In the genomic region with DNA sequence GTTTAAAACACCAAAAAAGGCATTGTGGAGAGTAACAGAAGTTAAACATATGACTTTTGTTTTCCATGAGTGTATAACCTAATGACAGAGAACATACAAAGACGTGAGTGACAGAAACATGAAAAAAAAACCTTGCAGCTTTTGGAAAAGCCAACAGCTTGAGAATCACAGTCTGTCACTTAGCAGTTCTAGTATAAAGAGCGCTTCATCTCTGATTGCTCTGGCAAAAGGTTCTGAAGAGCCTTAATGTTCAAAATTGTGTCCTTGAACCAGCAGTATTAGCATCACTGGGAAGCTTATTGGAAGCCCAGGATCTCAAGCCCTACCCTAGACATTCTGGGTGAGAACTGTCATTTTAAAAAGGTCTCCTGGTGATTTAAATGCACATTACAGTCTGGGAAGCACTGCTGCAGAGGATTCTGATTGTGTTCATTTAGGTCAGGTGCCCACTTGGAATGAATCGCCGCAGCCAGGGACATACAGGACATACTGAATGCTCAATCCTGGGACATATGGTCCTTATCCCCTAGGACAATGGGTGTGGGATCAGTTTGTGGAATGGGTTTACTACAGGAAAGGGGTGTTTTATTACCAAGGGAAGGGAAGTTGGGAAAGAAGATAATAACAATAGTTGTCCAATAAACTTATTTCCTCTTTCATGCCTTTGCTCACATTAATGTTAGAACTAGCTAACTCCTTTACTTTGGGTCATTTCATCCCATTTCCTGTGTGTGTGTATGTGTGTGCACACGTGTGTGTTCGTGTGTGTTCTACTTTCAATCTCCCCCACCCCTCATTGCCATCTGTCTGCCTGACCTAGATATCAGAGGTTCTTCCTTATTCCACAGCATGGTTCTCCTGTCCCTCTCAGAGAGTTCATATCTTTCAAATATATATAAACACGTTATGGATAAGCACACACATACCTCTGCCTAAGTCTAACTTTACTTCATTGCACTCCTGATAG, we compare ENCODE assay signal across 24 cellular contexts. TPM values are rescaled to one million over a fixed set of nuclear protein-coding genes. Genes with fewer than 3 reads are reported as not detected.
"Had no signal": no experiment of that assay in that cellular context is flagged by ENCODE, and none has a peak within 500 bp of the region (broad histone marks: within the 10 kb centered on the region; RNA-seq: fewer than 3 reads in every experiment).

No MANE protein-coding gene starts in this region.

- H3K27ac ChIP-seq: body of pancreas, colonic mucosa, esophagus squamous epithelium, prostate gland, right lobe of liver, suprapubic skin had no signal

- H3K4me1 ChIP-seq: body of pancreas, colonic mucosa, esophagus squamous epithelium, prostate gland, right lobe of liver, suprapubic skin had no signal

- DNase-seq: activated B cell treated with CpG ODN at 0.5 μM for 24 hours; activated CD4-positive, alpha-beta memory T cell treated with anti-CD3 and anti-CD28 coated beads, Interleukin-2, amount 10 ng/mL, durations not matched to agents 7 days and 5 days; activated CD4-positive, alpha-beta T cell treated with anti-CD3 and anti-CD28 coated beads for 4 hours; activated CD8-positive, alpha-beta memory T cell treated with anti-CD3 and anti-CD28 coated beads, Interleukin-2, amount 10 ng/mL, durations not matched to agents 7 days and 5 days; activated naive CD4-positive, alpha-beta T cell; activated naive CD8-positive, alpha-beta T cell treated with anti-CD3 and anti-CD28 coated beads, Interleukin-2, amount 10 ng/mL, durations not matched to agents 7 days and 5 days; body of pancreas; colonic mucosa; effector CD8-positive, alpha-beta T cell; esophagus squamous epithelium; hippocampal formation; mammary epithelial cell; midbrain; nephron progenitor cell; right lobe of liver; small intestine; stimulated activated CD4-positive, alpha-beta T cell treated with anti-CD3 and anti-CD28 coated beads, Interleukin-15, amount 100 ng/mL, for 24 hours; stimulated activated CD4-positive, alpha-beta T cell treated with anti-CD3 and anti-CD28 coated beads, Interleukin-4, amount 100 ng/mL, for 1 hour; stimulated activated naive CD8-positive, alpha-beta T cell treated with anti-CD3 and anti-CD28 coated beads, Interleukin-15, amount 100 ng/mL, for 72 hours; T-cell; trophoblast cell had no signal

- H3K36me3 ChIP-seq: colonic mucosa, esophagus squamous epithelium, prostate gland, right lobe of liver, suprapubic skin had no signal

- H3K27me3 ChIP-seq: body of pancreas, colonic mucosa, esophagus squamous epithelium, right lobe of liver, suprapubic skin had no signal

- H3K9me3 ChIP-seq: body of pancreas, colonic mucosa, prostate gland, right lobe of liver, suprapubic skin had no signal

- H3K4me3 ChIP-seq: body of pancreas, colonic mucosa, esophagus squamous epithelium, prostate gland, right lobe of liver, suprapubic skin had no signal

- ATAC-seq: activated CD8-positive, alpha-beta memory T cell treated with anti-CD3 and anti-CD28 coated beads, Interleukin-2, amount 10 ng/mL, durations not matched to agents 7 days and 5 days; activated T-helper 17 cell treated with anti-CD3 and anti-CD28 coated beads, Interleukin-2, amount 50 U/mL, for 72 hours; body of pancreas; right lobe of liver; stimulated activated naive CD8-positive, alpha-beta T cell treated with anti-CD3 and anti-CD28 coated beads, Interleukin-15, amount 100 ng/mL, for 72 hours; T-cell had no signal

RNA-seq across cellular contexts. Expression of gene LRRC49, which starts 55.0 kb away (rescaled TPM):
- total RNA-seq: activated CD4-positive, alpha-beta memory T cell treated with anti-CD3 and anti-CD28 coated beads, Interleukin-2, amount 10 ng/mL, durations not matched to agents 7 days and 5 days; activated naive CD8-positive, alpha-beta T cell treated with anti-CD3 and anti-CD28 coated beads, Interleukin-2, amount 10 ng/mL, durations not matched to agents 7 days and 5 days had no signal

RNA-seq across cellular contexts. Expression of gene THAP10, which starts 55.4 kb away (rescaled TPM):
- total RNA-seq: activated naive CD8-positive, alpha-beta T cell treated with anti-CD3 and anti-CD28 coated beads, Interleukin-2, amount 10 ng/mL, durations not matched to agents 7 days and 5 days had no signal
